In the genomic region with DNA sequence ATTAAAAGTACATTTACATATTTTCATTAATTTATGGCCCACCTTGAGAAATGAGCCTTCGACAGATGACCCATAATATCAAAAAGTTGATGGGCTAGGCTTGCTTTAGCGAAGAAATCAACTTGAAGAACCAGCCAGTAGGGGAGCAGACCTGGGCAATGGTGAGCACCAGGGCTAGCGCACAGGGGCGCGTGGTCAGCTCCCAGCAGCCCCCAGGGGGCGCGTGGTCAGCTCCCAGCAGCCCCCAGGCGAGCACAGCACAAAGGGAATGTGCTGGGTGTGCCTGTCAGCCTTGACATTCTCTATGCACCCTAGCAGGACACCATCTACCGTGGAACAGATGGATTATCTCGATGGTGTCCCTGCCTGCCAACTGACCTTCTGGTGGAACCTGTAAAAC, we compare ENCODE assay signal across 19 cellular contexts. TPM values are rescaled to one million over a fixed set of nuclear protein-coding genes. Genes with fewer than 3 reads are reported as not detected.
DNase-seq lines count a peak whose midpoint lies in the region; ATAC-seq, FAIRE-seq and TF ChIP-seq lines count a peak whose summit lies in the region.
"Had no signal": no experiment of that assay in that cellular context is flagged by ENCODE, and none has a peak within 500 bp of the region (broad histone marks: within the 10 kb centered on the region; RNA-seq: fewer than 3 reads in every experiment).

No MANE protein-coding gene starts in this region.

- H3K27ac Mint-ChIP-seq in WTC11 (no peak overlapping the region), endodermal cell (no peak overlapping the region)
- H3K27ac Mint-ChIP-seq: CD4-positive, alpha-beta memory T cell; HFFc6 had no signal

- TF ChIP-seq POLR2A in HepG2 (IDR thresholded peaks at IDR 0.05; ENCODE audit: insufficient read depth in 1 of 2, low read depth in 2 of 2, low read length in 2 of 2), result no peak

- H3K9me3 Mint-ChIP-seq in WTC11 (no peaks in the 10 kb centered on the region), endodermal cell (no peaks in the 10 kb centered on the region)

- POLR2A ChIA-PET in WTC11 (lab: Charles Lee) (no interaction called here), HepG2 (lab: Yijun Ruan, JAX) (no interaction called here)

- H3K9me3 ChIP-seq in endodermal cell (ENCODE audit: control insufficient read depth, low read length) (no peaks in the 10 kb centered on the region), HepG2 (ENCODE audit: low read length) (no peaks in the 10 kb centered on the region), WERI-Rb-1 (ENCODE audit: severe bottlenecking) (no peaks in the 10 kb centered on the region)
- H3K9me3 ChIP-seq: HAP-1 had no signal

- H3K36me3 Mint-ChIP-seq in WTC11 (no peaks in the 10 kb centered on the region), endodermal cell (ENCODE audit: low read depth) (no peaks in the 10 kb centered on the region)
- H3K36me3 Mint-ChIP-seq: CD4-positive, alpha-beta memory T cell had no signal

- DNase-seq in WTC11 (ENCODE audit: low spot score) (no peak), endodermal cell (no peak), HepG2 (ENCODE audit: low spot score) (no peak), globus pallidus (ENCODE audit: low spot score) (no peak), WERI-Rb-1 (no peak), NCI-H2196 treated with DMSO at 0.1 percent for 48 hours (lab: John Stamatoyannopoulos, UW; ENCODE audit: unreplicated experiment) (no peak)
- DNase-seq: C1 segment of cervical spinal cord; Calu3; CD4-positive, alpha-beta memory T cell; COR-L47; DMS79; EL; GDM1; GOT3; HFFc6 had no signal

- H3K79me2 ChIP-seq in HepG2 (ENCODE audit: insufficient read depth, low read length), result no peaks in the 10 kb centered on the region

- H2AFZ ChIP-seq in HepG2 (ENCODE audit: low read length), result no peak overlapping the region

- peak; percentile 56; the same call in 1 of the 2 replicates for ATAC-seq in WTC11
- peak; percentile 49; the same call in 2 of the 3 replicates for ATAC-seq in HepG2

- in situ Hi-C loops in HepG2 (cut with HindIII; ENCODE audit: extremely low pct_ligation_motif_present, low pct_unique_long_range_greater_than_20kb), result no loop called here

- no peak for TF ChIP-seq RAD21 in HepG2 (CRISPR knock-in tag; IDR thresholded peaks at IDR 0.05)

- WGBS in endodermal cell (ENCODE audit: insufficient coverage in 1 of 2, insufficient read length in 1 of 2), 2 experiments, result 84 to 100% methylated on average over 4 to 10 of the region's 10 CpGs
- 88% methylated on average over 5 of the region's 10 CpGs for WGBS in HepG2 (ENCODE audit: low lambda C conversion rate)

- H3K36me3 ChIP-seq in endodermal cell (ENCODE audit: control insufficient read depth, insufficient read depth, low read length), result no peaks in the 10 kb centered on the region
- no peaks in the 10 kb centered on the region; a peak in 1 of 5 replicates for H3K36me3 ChIP-seq in HepG2 (replicated peaks in 1 of 2; ENCODE audit: control insufficient read depth in 1 of 2, insufficient read depth in 2 of 2, low read length in 2 of 2)
- no peaks in the 10 kb centered on the region for H3K36me3 ChIP-seq in WERI-Rb-1
- H3K36me3 ChIP-seq: HAP-1 had no signal

- H3K27me3 ChIP-seq in endodermal cell (ENCODE audit: control insufficient read depth, insufficient read depth, low read length, poor library complexity, severe bottlenecking) (no peaks in the 10 kb centered on the region), HepG2 (ENCODE audit: control insufficient read depth in 1 of 2, insufficient read depth in 2 of 2, low read length in 2 of 2) (no peaks in the 10 kb centered on the region), WERI-Rb-1 (ENCODE audit: insufficient read depth, low read depth, severe bottlenecking) (no peaks in the 10 kb centered on the region)

- CTCF ChIA-PET in WTC11 (lab: Charles Lee) (no interaction called here), HepG2 (lab: Yijun Ruan, JAX; ENCODE audit: low intra/inter-chr PET ratio, low total read pairs) (no interaction called here)

- no peak overlapping the region for H3K4me2 ChIP-seq in HepG2 (ENCODE audit: low read depth, low read length)

- FAIRE-seq in HepG2 (lab: Jason Lieb, UNC), result no peak
- FAIRE-seq: GM12878, H54 had no signal

- intact Hi-C loops in HepG2 (cut with micrococcal nuclease; ENCODE audit: unreplicated experiment), result no loop called here

- H3K27me3 Mint-ChIP-seq in WTC11 (ENCODE audit: low read depth) (no peaks in the 10 kb centered on the region), endodermal cell (ENCODE audit: insufficient read depth) (no peaks in the 10 kb centered on the region)

- H3K4me1 ChIP-seq in endodermal cell (ENCODE audit: control insufficient read depth, insufficient read depth, low read length) (no peaks in the 10 kb centered on the region), HepG2 (ENCODE audit: insufficient read depth, low read length) (peaks cover 3% of the 10 kb centered on the region; the same call in 1 of the 2 replicates)
- H3K4me1 ChIP-seq: HAP-1 had no signal

- no peaks in the 10 kb centered on the region for H3K4me1 Mint-ChIP-seq in WTC11
- H3K4me1 Mint-ChIP-seq in endodermal cell, result peaks cover 6% of the 10 kb centered on the region
- H3K4me1 Mint-ChIP-seq: CD4-positive, alpha-beta memory T cell had no signal

- TF ChIP-seq EP300 in HepG2 (IDR thresholded peaks at IDR 0.05; ENCODE audit: low read depth in 2 of 2, low read length in 2 of 2), result no peak
- no peak for TF ChIP-seq EP300 in HepG2 (CRISPR knock-in tag; IDR thresholded peaks at IDR 0.05; ENCODE audit: borderline replicate concordance)

- no peak overlapping the region for H3K9ac ChIP-seq in endodermal cell (ENCODE audit: extremely low read depth, low read length, poor library complexity, severe bottlenecking)
- no peak overlapping the region for H3K9ac ChIP-seq in HepG2 (ENCODE audit: insufficient read depth, low read depth, low read length)

- no peak overlapping the region for H3K27ac ChIP-seq in endodermal cell (ENCODE audit: low read depth, low read length)
- no peak overlapping the region for H3K27ac ChIP-seq in HepG2 (ENCODE audit: extremely low read length, insufficient read depth, low read length)
- H3K27ac ChIP-seq in WERI-Rb-1, result no peak overlapping the region

- H3K4me3 ChIP-seq in endodermal cell (ENCODE audit: low read length) (no peak overlapping the region), HepG2 (replicated peaks in 1 of 3; ENCODE audit: insufficient read depth in 1 of 3, low read depth in 2 of 3, low read length in 3 of 3) (no peak overlapping the region), WERI-Rb-1 (ENCODE audit: low read depth, low read length) (no peak overlapping the region)
- H3K4me3 ChIP-seq: GM12878, HAP-1 had no signal

- H3K4me3 Mint-ChIP-seq in WTC11 (no peak overlapping the region), endodermal cell (no peak overlapping the region)
- H3K4me3 Mint-ChIP-seq: CD4-positive, alpha-beta memory T cell; HFFc6 had no signal

- TF ChIP-seq CTCF in WTC11 (IDR thresholded peaks at IDR 0.05) (no peak), endodermal cell (conservative IDR thresholded peaks at IDR 0.05) (peak; percentile 33), HepG2 (CRISPR knock-in tag; IDR thresholded peaks at IDR 0.05) (no peak), WERI-Rb-1 (IDR thresholded peaks at IDR 0.05; ENCODE audit: low read depth, low read length) (no peak)

- H4K20me1 ChIP-seq in HepG2 (ENCODE audit: insufficient read depth, low read length), result no peaks in the 10 kb centered on the region

- no TSS peak for BruUV-seq in HepG2 (replicated peaks; lab: Mats Ljungman, UMichigan)

TF ChIP-seq in WTC11, 78 proteins besides CTCF, POLR2A, EP300 and RAD21:
- no peak for TF ChIP-seq ZNF416 (CRISPR knock-in tag; IDR thresholded peaks at IDR 0.05)
TF ChIP-seq in WTC11: peak in this region for 0.

TF ChIP-seq in HepG2, 621 proteins besides CTCF, POLR2A, EP300 and RAD21 (continues in another document):
- TF ChIP-seq, protein P1, sequence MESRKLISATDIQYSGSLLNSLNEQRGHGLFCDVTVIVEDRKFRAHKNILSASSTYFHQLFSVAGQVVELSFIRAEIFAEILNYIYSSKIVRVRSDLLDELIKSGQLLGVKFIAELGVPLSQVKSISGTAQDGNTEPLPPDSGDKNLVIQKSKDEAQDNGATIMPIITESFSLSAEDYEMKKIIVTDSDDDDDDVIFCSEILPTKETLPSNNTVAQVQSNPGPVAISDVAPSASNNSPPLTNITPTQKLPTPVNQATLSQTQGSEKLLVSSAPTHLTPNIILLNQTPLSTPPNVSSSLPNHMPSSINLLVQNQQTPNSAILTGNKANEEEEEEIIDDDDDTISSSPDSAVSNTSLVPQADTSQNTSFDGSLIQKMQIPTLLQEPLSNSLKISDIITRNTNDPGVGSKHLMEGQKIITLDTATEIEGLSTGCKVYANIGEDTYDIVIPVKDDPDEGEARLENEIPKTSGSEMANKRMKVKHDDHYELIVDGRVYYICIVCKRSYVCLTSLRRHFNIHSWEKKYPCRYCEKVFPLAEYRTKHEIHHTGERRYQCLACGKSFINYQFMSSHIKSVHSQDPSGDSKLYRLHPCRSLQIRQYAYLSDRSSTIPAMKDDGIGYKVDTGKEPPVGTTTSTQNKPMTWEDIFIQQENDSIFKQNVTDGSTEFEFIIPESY (CRISPR knock-in tag; IDR thresholded peaks at IDR 0.05), result peak; percentile 89

RNA-seq across cellular contexts. Expression of gene SOX5, which starts 15.3 kb away (rescaled TPM):
- total RNA-seq in WTC11 (2021) (1.0 to 3.6 TPM (median 2.3 TPM) in 3 replicates), endodermal cell (10 to 100 TPM in 1 of 2 donors, 1 to 10 TPM in 1; 6.8 to 30.7 TPM), HepG2 (2016; rRNA removed; fragmentation: Illumina TruSeq; extraction: Trizol) (42.9 and 76.4 TPM in 2 replicates)
- polyA plus RNA-seq in endodermal cell (2013, experiment 1 of 2), result 17.8 TPM
- polyA plus RNA-seq in endodermal cell (2013, experiment 2 of 2), result 19.7 TPM
- total RNA-seq in HepG2 (2016; cell fraction: cytosol; rRNA removed; fragmentation: Illumina TruSeq; extraction: Trizol; ENCODE audit: low read depth), result 197 and 224 TPM in 2 replicates
- 43.4 and 67.6 TPM in 2 replicates for total RNA-seq in HepG2 (2016; cell fraction: insoluble cytoplasmic fraction; rRNA removed; fragmentation: Illumina TruSeq; extraction: Trizol)
- 53.4 and 59.2 TPM in 2 replicates for total RNA-seq in HepG2 (2016; cell fraction: membrane; rRNA removed; fragmentation: Illumina TruSeq; extraction: Trizol)
- 328 and 346 TPM in 2 replicates for total RNA-seq in HepG2 (2016; cell fraction: nucleus; rRNA removed; fragmentation: Illumina TruSeq; extraction: Trizol)
- polyA plus RNA-seq in HepG2 (2011; rRNA removed), result 17.9 and 18.5 TPM in 2 replicates
- 8.8 and 11.0 TPM in 2 replicates for polyA plus RNA-seq in HepG2 (2011; cell fraction: cytosol; rRNA removed)
- 21.4 and 35.4 TPM in 2 replicates for polyA plus RNA-seq in HepG2 (2011; cell fraction: nucleus; rRNA removed)
- 6.1 and 6.7 TPM in 2 replicates for polyA plus RNA-seq in HepG2 (2012)
- polyA plus RNA-seq in HepG2 (2016; cell fraction: cytosol; fragmentation: Illumina TruSeq; extraction: Trizol; ENCODE audit: low read depth), result 1.5 and 1.6 TPM in 2 replicates
- 16.8 and 17.1 TPM in 2 replicates for polyA plus RNA-seq in HepG2 (2016; cell fraction: insoluble cytoplasmic fraction; fragmentation: Illumina TruSeq; extraction: Trizol; ENCODE audit: low read depth)
- 2.0 and 3.2 TPM in 2 replicates for polyA plus RNA-seq in HepG2 (2016; cell fraction: membrane; fragmentation: Illumina TruSeq; extraction: Trizol; ENCODE audit: low read depth)
- 27.3 and 29.1 TPM in 2 replicates for polyA plus RNA-seq in HepG2 (2016; cell fraction: nucleus; fragmentation: Illumina TruSeq; extraction: Trizol; ENCODE audit: insufficient read depth, low read depth)
- polyA minus RNA-seq in HepG2 (2011; rRNA and poly(A)+ RNA removed; ENCODE audit: low replicate concordance), result 259 TPM in 1 of 2 replicates, not detected in the other
- 21.6 and 22.5 TPM in 2 replicates for polyA minus RNA-seq in HepG2 (2011; cell fraction: cytosol; rRNA and poly(A)+ RNA removed)
- 385 and 392 TPM in 2 replicates for polyA minus RNA-seq in HepG2 (2011; cell fraction: nucleus; rRNA and poly(A)+ RNA removed)
- total RNA-seq: A172; Calu3; CD4-positive, alpha-beta memory T cell; HFFc6 had no signal
